ENCODE assay signal across 8 cellular contexts in the genomic region with DNA sequence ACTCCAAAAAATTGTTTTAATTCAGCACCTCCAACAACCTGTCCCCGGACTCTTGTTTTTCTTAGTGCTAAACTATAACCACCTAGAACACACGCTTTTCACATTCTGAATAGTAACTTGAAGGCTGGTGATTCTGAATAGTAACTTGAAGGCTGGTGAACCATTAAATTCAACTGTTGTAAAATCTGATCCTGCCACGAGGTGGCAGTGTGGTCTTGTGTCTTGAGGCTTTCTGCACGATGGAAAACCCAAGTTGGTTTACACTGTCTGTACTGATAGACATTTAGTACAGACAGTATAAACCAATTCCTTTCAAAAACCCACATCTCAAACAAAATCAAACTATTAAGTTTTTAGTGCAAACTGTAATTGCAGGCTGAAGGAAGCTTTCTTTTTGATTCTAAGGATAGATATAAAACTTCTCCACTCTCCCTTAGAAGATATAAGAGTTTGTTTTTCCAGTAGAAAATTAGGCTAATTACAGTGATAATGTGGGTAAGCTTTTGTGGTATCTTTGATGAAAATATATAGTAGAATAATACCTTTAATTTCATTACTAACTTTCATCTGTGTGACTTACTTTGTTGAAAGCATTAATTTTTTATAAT.
DNase-seq lines count a peak whose midpoint lies in the region; ATAC-seq, FAIRE-seq and TF ChIP-seq lines count a peak whose summit lies in the region.

No MANE protein-coding gene starts in this region.

- no peak for TF ChIP-seq POLR2A in H54 (IDR thresholded peaks at IDR 0.05; ENCODE audit: low read depth, low read length)

- DNase-seq in AG08396 (ENCODE audit: low spot score) = peak; percentile 68
- peak; percentile 44 for DNase-seq in H54 (ENCODE audit: insufficient read length, low spot score)
- DNase-seq in NCI-H2227 treated with DMSO at 0.1 percent for 48 hours (lab: John Stamatoyannopoulos, UW) = peak; percentile 80
- DNase-seq in activated CD4-positive, CD25-positive, alpha-beta regulatory T cell treated with anti-CD3 and anti-CD28 coated beads, Interleukin-2, amount 50 U/mL, for 16 hours (ENCODE audit: low read depth, low spot score) = peak; percentile 39
- peak; percentile 49 for DNase-seq in central memory CD4-positive, alpha-beta T cell
- peak; percentile 77 for DNase-seq in kidney tubule cell (ENCODE audit: low spot score)
- DNase-seq in stimulated activated CD4-positive, alpha-beta T cell treated with anti-CD3 and anti-CD28 coated beads, Interleukin-2, amount 100 ng/mL, for 48 hours = peak; percentile 71 to 74

- FAIRE-seq in H54 (lab: Jason Lieb, UNC) = peak; percentile 98

- no peak for ATAC-seq in HG02970 (IDR thresholded peaks at IDR 0.05; ENCODE audit: low FRiP score, unreplicated experiment)
